ENCODE assay signal across 13 cellular contexts in the genomic region with DNA sequence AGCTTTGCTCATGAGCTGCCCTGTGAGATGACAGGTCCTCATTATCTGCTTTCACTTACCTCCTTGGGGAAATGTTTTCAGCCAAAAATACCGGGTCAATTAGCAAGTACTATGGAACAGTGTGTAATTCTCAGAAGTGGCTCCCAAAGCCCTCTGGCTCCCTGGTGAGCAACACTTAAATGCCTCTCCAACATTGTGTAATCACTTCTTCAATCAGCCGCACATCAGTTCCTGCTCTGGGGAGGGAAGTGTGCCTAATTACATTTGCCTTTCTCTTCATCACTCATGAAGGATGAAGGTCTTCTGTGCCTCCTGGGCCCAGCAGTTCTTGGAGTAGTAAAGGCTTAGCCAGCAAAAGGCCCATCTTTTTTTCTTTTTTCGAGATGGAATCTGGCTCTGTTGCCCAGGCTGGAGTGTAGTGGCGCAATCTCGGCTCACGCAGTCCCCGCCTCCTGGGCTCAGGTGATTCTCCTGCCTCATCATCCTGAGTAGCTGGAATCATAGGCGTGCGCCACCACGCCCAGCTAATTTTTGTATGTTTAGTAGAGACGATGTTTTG. TPM values are rescaled to one million over a fixed set of nuclear protein-coding genes. Genes with fewer than 3 reads are reported as not detected.
DNase-seq lines count a peak whose midpoint lies in the region; ATAC-seq and TF ChIP-seq lines count a peak whose summit lies in the region.
"Had no signal": no experiment of that assay in that cellular context is flagged by ENCODE, and none has a peak within 500 bp of the region (broad histone marks: within the 10 kb centered on the region; RNA-seq: fewer than 3 reads in every experiment).

No MANE protein-coding gene starts in this region.

- peaks cover 0 to 6% (median 0%) of the 10 kb centered on the region in 4 donors for H3K4me1 ChIP-seq in upper lobe of left lung
- no peaks in the 10 kb centered on the region for H3K4me1 ChIP-seq in CD4-positive, alpha-beta memory T cell (ENCODE audit: insufficient read depth, low read length)
- H3K4me1 ChIP-seq: tibial artery had no signal

- 58 to 80% methylated on average over 11 of the region's 11 CpGs for WGBS in upper lobe of left lung, 2 donors

- no peak overlapping the region for H3K4me3 Mint-ChIP-seq in CD4-positive, alpha-beta memory T cell
- H3K4me3 Mint-ChIP-seq: central memory CD8-positive, alpha-beta T cell; naive B cell had no signal

- no peaks in the 10 kb centered on the region for H3K4me1 Mint-ChIP-seq in CD4-positive, alpha-beta memory T cell
- H3K4me1 Mint-ChIP-seq: central memory CD8-positive, alpha-beta T cell had no signal

- no peaks in the 10 kb centered on the region for H3K9me3 ChIP-seq in upper lobe of left lung
- H3K9me3 ChIP-seq in CD4-positive, alpha-beta memory T cell (ENCODE audit: control insufficient read depth in 1 of 2, low read length in 2 of 2): no peaks in the 10 kb centered on the region
- H3K9me3 ChIP-seq: tibial artery had no signal

- H3K4me3 ChIP-seq in cardiac fibroblast (replicated peaks in 1 of 2; ENCODE audit: low read depth in 2 of 2, low read length in 2 of 2) (no peak overlapping the region), upper lobe of left lung (no peak overlapping the region)
- H3K4me3 ChIP-seq in CD4-positive, alpha-beta memory T cell (ENCODE audit: low read length in 2 of 2): no peak overlapping the region
- H3K4me3 ChIP-seq: tibial artery had no signal

- TF ChIP-seq CTCF in cardiac fibroblast (IDR thresholded peaks at IDR 0.05; ENCODE audit: low read depth, low read length) (no peak), upper lobe of left lung (IDR thresholded peaks at IDR 0.05) (no peak)

- DNase-seq in NCI-H748 (lab: John Stamatoyannopoulos, UW; ENCODE audit: unreplicated experiment) (peak; percentile 51), NCI-H748 treated with DMSO at 0.1 percent for 48 hours (lab: John Stamatoyannopoulos, UW) (no peak), NCI-H69 (lab: John Stamatoyannopoulos, UW) (peak; percentile 94), cardiac fibroblast (ENCODE audit: low read depth in 2 of 2) (peak; percentile 17 to 58), upper lobe of left lung (peak; percentile 64 to 79), SHP77 treated with DMSO at 0.1 percent for 48 hours (lab: John Stamatoyannopoulos, UW) (no peak)
- DNase-seq in CD4-positive, alpha-beta memory T cell: no peak
- DNase-seq: activated gamma-delta T cell, naive B cell, NCI-H1694, tibial artery had no signal

- TF ChIP-seq POLR2A in upper lobe of left lung (IDR thresholded peaks at IDR 0.05): no peak

- H3K36me3 ChIP-seq in upper lobe of left lung: no peaks in the 10 kb centered on the region
- no peaks in the 10 kb centered on the region for H3K36me3 ChIP-seq in CD4-positive, alpha-beta memory T cell (ENCODE audit: insufficient read depth, low read length)
- H3K36me3 ChIP-seq: tibial artery had no signal

- CTCF ChIA-PET in CD4-positive, alpha-beta memory T cell (lab: Charles Lee; ENCODE audit: partially characterized antibody): no interaction called here

- peak; percentile 66 to 86 for ATAC-seq in upper lobe of left lung (ENCODE audit: low FRiP score in 2 of 2)
- ATAC-seq in HG02759 (IDR thresholded peaks at IDR 0.05; ENCODE audit: unreplicated experiment): no peak

- peak overlapping the region; percentile 32 to 59 (median 48) for H3K27ac ChIP-seq in upper lobe of left lung
- H3K27ac ChIP-seq in CD4-positive, alpha-beta memory T cell (ENCODE audit: low read depth, low read length): no peak overlapping the region
- H3K27ac ChIP-seq: tibial artery had no signal

- intact Hi-C loops in CD4-positive, alpha-beta memory T cell (cut with micrococcal nuclease): no loop called here

- no peaks in the 10 kb centered on the region for H3K36me3 Mint-ChIP-seq in CD4-positive, alpha-beta memory T cell
- H3K36me3 Mint-ChIP-seq: naive B cell had no signal

- POLR2A ChIA-PET in CD4-positive, alpha-beta memory T cell (lab: Charles Lee; ENCODE audit: partially characterized antibody): no interaction called here

- H3K27me3 ChIP-seq in upper lobe of left lung: no peaks in the 10 kb centered on the region
- H3K27me3 ChIP-seq in CD4-positive, alpha-beta memory T cell (ENCODE audit: insufficient read depth, low read length): no peaks in the 10 kb centered on the region
- H3K27me3 ChIP-seq: tibial artery had no signal

- peaks cover 0 to 2% (median 0%) of the 10 kb centered on the region in 8 donors for H3K9me3 Mint-ChIP-seq in CD4-positive, alpha-beta memory T cell
- H3K9me3 Mint-ChIP-seq: central memory CD8-positive, alpha-beta T cell had no signal

- H3K27me3 Mint-ChIP-seq in CD4-positive, alpha-beta memory T cell: peaks cover 5 to 12% of the 10 kb centered on the region in 2 donors

- TF ChIP-seq EP300 in upper lobe of left lung (IDR thresholded peaks at IDR 0.05): peak in 3 of 4 donors; percentile 27 to 88 (median 52)

- H3K27ac Mint-ChIP-seq in CD4-positive, alpha-beta memory T cell: peak overlapping the region in 1 of 7 donors; percentile 21

RNA-seq across cellular contexts. Expression of gene NIM1K, which starts 23.1 kb away (rescaled TPM):
- 10 to 100 TPM in 1 of 6 donors, 1 to 10 TPM in 5; 1.8 to 29.3 (median 4.6) TPM for total RNA-seq in upper lobe of left lung
- total RNA-seq in CD4-positive, alpha-beta memory T cell: under 1 TPM; 0.26 to 0.28 TPM
- under 1 TPM; 0.24 to 0.40 TPM for polyA plus RNA-seq in CD4-positive, alpha-beta memory T cell

Comparison
In these comparisons a context has a peak if more than half of its experiments do, and no peak if none do; other contexts are left out.
1. DNase-seq: peak in NCI-H748 (single experiment), NCI-H69 (single experiment), cardiac fibroblast (2 of 2) and upper lobe of left lung (2 of 2); none in NCI-H748 treated with DMSO at 0.1 percent for 48 hours (single experiment), CD4-positive, alpha-beta memory T cell (0 of 5) and SHP77 treated with DMSO at 0.1 percent for 48 hours (single experiment).